In the genomic region with DNA sequence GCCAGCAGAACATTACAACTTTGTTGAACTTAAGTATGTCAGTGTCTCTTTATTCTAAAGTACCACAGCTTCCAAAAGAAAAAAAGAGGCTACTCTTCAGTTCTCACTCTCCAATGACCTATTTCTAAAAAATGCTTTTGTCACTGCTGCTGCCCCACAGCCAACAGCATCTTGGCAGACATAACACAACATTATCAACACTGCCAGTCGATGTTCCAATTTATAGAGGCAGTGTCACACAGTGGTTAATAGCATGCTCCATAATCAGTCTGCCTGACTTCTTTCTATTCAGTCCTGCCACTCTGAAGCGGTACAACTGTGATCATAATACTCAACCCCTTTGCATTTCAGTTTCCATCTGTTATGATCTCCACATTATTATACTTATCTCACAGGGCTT, we compare ENCODE assay signal across 22 cellular contexts.
DNase-seq lines count a peak whose midpoint lies in the region; ATAC-seq and TF ChIP-seq lines count a peak whose summit lies in the region.
"Had no signal": no experiment of that assay in that cellular context is flagged by ENCODE, and none has a peak within 500 bp of the region (broad histone marks: within the 10 kb centered on the region; RNA-seq: fewer than 3 reads in every experiment).

No MANE protein-coding gene starts in this region.

- no peaks in the 10 kb centered on the region for H3K36me3 Mint-ChIP-seq in HFFc6 (ENCODE audit: low read depth)
- peaks cover 23% of the 10 kb centered on the region for H3K36me3 Mint-ChIP-seq in mesothelial cell of epicardium
- no peaks in the 10 kb centered on the region for H3K36me3 Mint-ChIP-seq in activated T-cell treated with anti-CD3 and anti-CD28 coated beads, Interleukin-2, amount 50 U/mL, for 72 hours (ENCODE audit: insufficient read depth in 2 of 2)
- H3K36me3 Mint-ChIP-seq: activated naive CD4-positive, alpha-beta T cell treated with anti-CD3 and anti-CD28 coated beads, Interleukin-2, amount 50 U/mL, for 72 hours had no signal

- H3K4me1 Mint-ChIP-seq in HFFc6 (ENCODE audit: low read depth) (peaks cover 33% of the 10 kb centered on the region), mesothelial cell of epicardium (peaks cover 19% of the 10 kb centered on the region)
- no peaks in the 10 kb centered on the region for H3K4me1 Mint-ChIP-seq in activated T-cell treated with anti-CD3 and anti-CD28 coated beads, Interleukin-2, amount 50 U/mL, for 72 hours (ENCODE audit: low read depth)
- H3K4me1 Mint-ChIP-seq: activated T-helper 17 cell treated with anti-CD3 and anti-CD28 coated beads, Interleukin-2, amount 50 U/mL, for 72 hours had no signal

- DNase-seq in AG08395 (ENCODE audit: low spot score): peak; percentile 6
- DNase-seq in HFFc6: no peak
- peak; percentile 3 for DNase-seq in fibroblast of gingiva (ENCODE audit: low read depth)
- no peak for DNase-seq in mesothelial cell of epicardium (ENCODE audit: low spot score in 2 of 2, unreplicated experiment in 2 of 2)
- DNase-seq in HUDEP-2 (lab: John Stamatoyannopoulos, UW; ENCODE audit: unreplicated experiment in 76 of 76): no peak
- DNase-seq in activated T-cell treated with anti-CD3 and anti-CD28 coated beads, Interleukin-2, amount 50 U/mL, for 72 hours: no peak
- DNase-seq in globus pallidus (ENCODE audit: low spot score): no peak
- DNase-seq: COR-L47, DMS79, foreskin fibroblast, hippocampal formation, NCI-H1092 treated with DMSO at 0.1 percent for 48 hours, NCI-H2029, NCI-H345, NCI-H774, WERI-Rb-1 had no signal

- H3K27me3 Mint-ChIP-seq in HFFc6 (ENCODE audit: insufficient read depth) (no peaks in the 10 kb centered on the region), mesothelial cell of epicardium (ENCODE audit: low read depth) (no peaks in the 10 kb centered on the region)
- peaks cover 17% of the 10 kb centered on the region for H3K27me3 Mint-ChIP-seq in activated T-cell treated with anti-CD3 and anti-CD28 coated beads, Interleukin-2, amount 50 U/mL, for 72 hours (ENCODE audit: low read depth)
- H3K27me3 Mint-ChIP-seq: activated T-helper 17 cell treated with anti-CD3 and anti-CD28 coated beads, Interleukin-2, amount 50 U/mL, for 72 hours had no signal

- H3K27ac Mint-ChIP-seq in HFFc6: peak overlapping the region; percentile 47
- H3K27ac Mint-ChIP-seq in mesothelial cell of epicardium: peak overlapping the region; percentile 79
- H3K27ac Mint-ChIP-seq in activated T-cell treated with anti-CD3 and anti-CD28 coated beads, Interleukin-2, amount 50 U/mL, for 72 hours: no peak overlapping the region
- H3K27ac Mint-ChIP-seq: activated naive CD4-positive, alpha-beta T cell treated with anti-CD3 and anti-CD28 coated beads, Interleukin-2, amount 50 U/mL, for 72 hours; activated T-helper 17 cell treated with anti-CD3 and anti-CD28 coated beads, Interleukin-2, amount 50 U/mL, for 72 hours; neural progenitor cell; progenitor cell of endocrine pancreas had no signal

- H3K4me3 Mint-ChIP-seq in HFFc6 (no peak overlapping the region), mesothelial cell of epicardium (no peak overlapping the region)
- no peak overlapping the region for H3K4me3 Mint-ChIP-seq in activated T-cell treated with anti-CD3 and anti-CD28 coated beads, Interleukin-2, amount 50 U/mL, for 72 hours
- H3K4me3 Mint-ChIP-seq: activated T-helper 17 cell treated with anti-CD3 and anti-CD28 coated beads, Interleukin-2, amount 50 U/mL, for 72 hours; neural progenitor cell had no signal

- TF ChIP-seq CTCF in HFFc6 (IDR thresholded peaks at IDR 0.05) (no peak), mesothelial cell of epicardium (IDR thresholded peaks at IDR 0.05; ENCODE audit: unreplicated experiment) (no peak)

- H3K9me3 Mint-ChIP-seq in HFFc6 (no peaks in the 10 kb centered on the region), mesothelial cell of epicardium (no peaks in the 10 kb centered on the region)
- no peaks in the 10 kb centered on the region for H3K9me3 Mint-ChIP-seq in activated T-cell treated with anti-CD3 and anti-CD28 coated beads, Interleukin-2, amount 50 U/mL, for 72 hours
- H3K9me3 Mint-ChIP-seq: activated naive CD4-positive, alpha-beta T cell treated with anti-CD3 and anti-CD28 coated beads, Interleukin-2, amount 50 U/mL, for 72 hours; activated T-helper 17 cell treated with anti-CD3 and anti-CD28 coated beads, Interleukin-2, amount 50 U/mL, for 72 hours; neural progenitor cell had no signal

- ATAC-seq in HG03139 (IDR thresholded peaks at IDR 0.05; ENCODE audit: unreplicated experiment): no peak
- ATAC-seq in activated T-cell treated with anti-CD3 and anti-CD28 coated beads, Interleukin-2, amount 50 U/mL, for 72 hours (replicated peaks in 1 of 2): no peak
- ATAC-seq: A549; activated naive CD4-positive, alpha-beta T cell treated with anti-CD3 and anti-CD28 coated beads, Interleukin-2, amount 50 U/mL, for 72 hours; activated T-helper 17 cell treated with anti-CD3 and anti-CD28 coated beads, Interleukin-2, amount 50 U/mL, for 72 hours had no signal

Comparison
In these comparisons a context has a peak if more than half of its experiments do, and no peak if none do; other contexts are left out.
1. DNase-seq: peak in AG08395 (single experiment) and fibroblast of gingiva (single experiment); none in HFFc6 (single experiment), mesothelial cell of epicardium (0 of 2), HUDEP-2 (0 of 76), activated T-cell treated with anti-CD3 and anti-CD28 coated beads, Interleukin-2, amount 50 U/mL, for 72 hours (0 of 2) and globus pallidus (single experiment).